Comparison of ENCODE assay signal across 11 cellular contexts in genomic region chr2:8158714-8159113, GRCh38.
"Had no signal": no experiment of that assay in that cellular context is flagged by ENCODE, and none has a peak within 500 bp of the region (broad histone marks: within the 10 kb centered on the region; RNA-seq: fewer than 3 reads in every experiment).

No MANE protein-coding gene starts in this region.

- H3K4me3 Mint-ChIP-seq: T-helper 2 cell treated with Interferon-gamma antibody and Interleukin-4, amounts not matched to agents 5 μg/mL and 100 μg/mL, for 36 hours had no signal

- H3K27ac ChIP-seq: coronary artery, pancreas, vagina had no signal

- DNase-seq: activated CD4-positive, alpha-beta T cell treated with anti-CD3 and anti-CD28 coated beads, Interleukin-2, amount 50 U/mL, for 48 hours; amniotic stem cell; pancreas; stimulated activated CD4-positive, alpha-beta T cell treated with anti-CD3 and anti-CD28 coated beads, Interleukin-12 subunit alpha, Interleukin-12 subunit beta, amount 100 ng/mL, for 4 hours; stimulated activated CD4-positive, alpha-beta T cell treated with anti-CD3 and anti-CD28 coated beads, Interleukin-2, amount 100 ng/mL, for 24 hours; SW 1271 had no signal

- H3K27me3 ChIP-seq: pancreas, vagina had no signal

- ATAC-seq: activated naive CD4-positive, alpha-beta T cell treated with anti-CD3 and anti-CD28 coated beads, Interleukin-2, amount 50 U/mL, for 72 hours; esophagus mucosa; pancreas had no signal

- H3K27ac Mint-ChIP-seq: T-helper 2 cell treated with Interferon-gamma antibody and Interleukin-4, amounts not matched to agents 5 μg/mL and 100 μg/mL, for 36 hours had no signal

- H3K36me3 ChIP-seq: pancreas, vagina had no signal

- H3K4me1 ChIP-seq: pancreas, vagina had no signal

- H3K9me3 ChIP-seq: pancreas, vagina had no signal

- H3K4me3 ChIP-seq: coronary artery, pancreas, vagina had no signal
